28 cellular contexts compared by ENCODE assay signal in the genomic region with DNA sequence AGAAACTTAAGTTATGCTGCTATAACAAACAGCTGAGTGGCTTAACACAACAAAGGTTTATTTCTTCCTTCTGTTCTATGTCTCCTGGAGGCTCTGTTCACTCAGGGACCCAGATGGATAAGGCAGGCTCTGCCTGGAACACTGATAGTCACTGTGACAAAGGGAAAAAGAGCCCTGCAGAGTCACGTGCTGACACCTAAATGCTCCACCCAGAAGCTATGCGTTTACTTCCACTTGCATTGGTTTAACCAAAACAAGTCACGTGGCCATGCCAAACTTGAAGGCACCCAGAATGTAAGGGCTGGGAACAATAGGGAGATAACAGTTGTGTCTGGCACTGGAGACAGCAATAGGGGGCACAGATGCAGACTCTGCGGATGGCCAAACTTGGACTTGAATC. TPM values are rescaled to one million over a fixed set of nuclear protein-coding genes. Genes with fewer than 3 reads are reported as not detected.
"Had no signal": no experiment of that assay in that cellular context is flagged by ENCODE, and none has a peak within 500 bp of the region (broad histone marks: within the 10 kb centered on the region; RNA-seq: fewer than 3 reads in every experiment).

No MANE protein-coding gene starts in this region.

- FAIRE-seq: bronchial epithelial cell, pancreas had no signal

- ATAC-seq: gastrocnemius medialis; left ventricle myocardium superior; pancreas; psoas muscle; stimulated activated memory B cell treated with anti-CD40 and anti-IgM and Interleukin-4, amounts not matched to agents 10 μg/mL and 1 μg/mL and 100 μg/mL, for 72 hours had no signal

- H3K27ac ChIP-seq: coronary artery, esophagus squamous epithelium, gastrocnemius medialis, neutrophil, pancreas, psoas muscle, right atrium auricular region, skin epidermis, stomach, suprapubic skin, transverse colon, uterus had no signal

- H3K9me3 ChIP-seq: esophagus squamous epithelium, gastrocnemius medialis, neutrophil, pancreas, psoas muscle, right atrium auricular region, stomach, suprapubic skin, transverse colon, uterus had no signal

- H3K27me3 ChIP-seq: pancreas, right atrium auricular region, uterus had no signal

- H3K36me3 ChIP-seq: esophagus squamous epithelium, gastrocnemius medialis, neutrophil, pancreas, right atrium auricular region, stomach, suprapubic skin, transverse colon, uterus had no signal

- H3K4me3 ChIP-seq: coronary artery, esophagus squamous epithelium, gastrocnemius medialis, pancreas, psoas muscle, right atrium auricular region, skin epidermis, stomach, suprapubic skin, transverse colon, uterus had no signal

- DNase-seq: activated CD4-positive, alpha-beta T cell treated with anti-CD3 and anti-CD28 coated beads for 4 hours; activated CD4-positive, alpha-beta T cell treated with anti-CD3 and anti-CD28 coated beads, Interleukin-2, amount 50 U/mL, for 48 hours; activated CD8-positive, alpha-beta memory T cell treated with anti-CD3 and anti-CD28 coated beads, Interleukin-2, amount 50 U/mL, for 48 hours; activated effector memory CD4-positive, alpha-beta T cell treated with Interleukin-2 at 50 U/mL for 16 hours; activated naive CD4-positive, alpha-beta T cell treated with anti-CD3 and anti-CD28 coated beads for 36 hours; activated T-cell treated with anti-CD3 and anti-CD28 coated beads, Interleukin-2, amount 50 U/mL, for 48 hours; amygdala; cerebellar nuclear complex; esophagus squamous epithelium; gastrocnemius medialis; hypothalamus; left ventricle myocardium superior; mammary epithelial cell; pancreas; psoas muscle; stomach; T-helper 9 cell; transverse colon; uterus had no signal

- H3K4me1 ChIP-seq: esophagus squamous epithelium, gastrocnemius medialis, psoas muscle, right atrium auricular region, stomach, suprapubic skin, transverse colon, uterus had no signal

RNA-seq across cellular contexts. Expression of gene MS4A15, which starts 3.4 kb away (rescaled TPM):
- total RNA-seq: activated CD8-positive, alpha-beta memory T cell treated with anti-CD3 and anti-CD28 coated beads for 36 hours; activated naive CD4-positive, alpha-beta T cell treated with anti-CD3 and anti-CD28 coated beads for 36 hours; bronchial epithelial cell; esophagus squamous epithelium; gastrocnemius medialis; left ventricle myocardium superior; mammary epithelial cell; myocyte; psoas muscle; right atrium auricular region; stomach; suprapubic skin; transverse colon; uterus had no signal
- polyA plus RNA-seq: mammary epithelial cell, pancreas, psoas muscle, stomach had no signal

RNA-seq across cellular contexts. Expression of gene MS4A18, which starts 28.8 kb away (rescaled TPM):
- total RNA-seq: activated CD8-positive, alpha-beta memory T cell treated with anti-CD3 and anti-CD28 coated beads for 36 hours; activated naive CD4-positive, alpha-beta T cell treated with anti-CD3 and anti-CD28 coated beads for 36 hours; bronchial epithelial cell; esophagus squamous epithelium; gastrocnemius medialis; left ventricle myocardium superior; mammary epithelial cell; myocyte; pancreas; psoas muscle; right atrium auricular region; stomach; suprapubic skin; transverse colon; uterus had no signal
- polyA plus RNA-seq: mammary epithelial cell, pancreas, psoas muscle had no signal

RNA-seq across cellular contexts. Expression of gene MS4A10, which starts 31.8 kb away (rescaled TPM):
- total RNA-seq: activated CD8-positive, alpha-beta memory T cell treated with anti-CD3 and anti-CD28 coated beads for 36 hours; activated naive CD4-positive, alpha-beta T cell treated with anti-CD3 and anti-CD28 coated beads for 36 hours; bronchial epithelial cell; esophagus squamous epithelium; gastrocnemius medialis; left ventricle myocardium superior; mammary epithelial cell; myocyte; pancreas; psoas muscle; right atrium auricular region; suprapubic skin; uterus had no signal
- polyA plus RNA-seq: mammary epithelial cell, pancreas, stomach had no signal

RNA-seq across cellular contexts. Expression of gene MS4A8, which starts 53.9 kb away (rescaled TPM):
- total RNA-seq: activated CD8-positive, alpha-beta memory T cell treated with anti-CD3 and anti-CD28 coated beads for 36 hours; activated naive CD4-positive, alpha-beta T cell treated with anti-CD3 and anti-CD28 coated beads for 36 hours; bronchial epithelial cell; esophagus squamous epithelium; left ventricle myocardium superior; mammary epithelial cell; myocyte; right atrium auricular region; suprapubic skin had no signal
- polyA plus RNA-seq: mammary epithelial cell had no signal
